8 cellular contexts compared by ENCODE assay signal in the genomic region with DNA sequence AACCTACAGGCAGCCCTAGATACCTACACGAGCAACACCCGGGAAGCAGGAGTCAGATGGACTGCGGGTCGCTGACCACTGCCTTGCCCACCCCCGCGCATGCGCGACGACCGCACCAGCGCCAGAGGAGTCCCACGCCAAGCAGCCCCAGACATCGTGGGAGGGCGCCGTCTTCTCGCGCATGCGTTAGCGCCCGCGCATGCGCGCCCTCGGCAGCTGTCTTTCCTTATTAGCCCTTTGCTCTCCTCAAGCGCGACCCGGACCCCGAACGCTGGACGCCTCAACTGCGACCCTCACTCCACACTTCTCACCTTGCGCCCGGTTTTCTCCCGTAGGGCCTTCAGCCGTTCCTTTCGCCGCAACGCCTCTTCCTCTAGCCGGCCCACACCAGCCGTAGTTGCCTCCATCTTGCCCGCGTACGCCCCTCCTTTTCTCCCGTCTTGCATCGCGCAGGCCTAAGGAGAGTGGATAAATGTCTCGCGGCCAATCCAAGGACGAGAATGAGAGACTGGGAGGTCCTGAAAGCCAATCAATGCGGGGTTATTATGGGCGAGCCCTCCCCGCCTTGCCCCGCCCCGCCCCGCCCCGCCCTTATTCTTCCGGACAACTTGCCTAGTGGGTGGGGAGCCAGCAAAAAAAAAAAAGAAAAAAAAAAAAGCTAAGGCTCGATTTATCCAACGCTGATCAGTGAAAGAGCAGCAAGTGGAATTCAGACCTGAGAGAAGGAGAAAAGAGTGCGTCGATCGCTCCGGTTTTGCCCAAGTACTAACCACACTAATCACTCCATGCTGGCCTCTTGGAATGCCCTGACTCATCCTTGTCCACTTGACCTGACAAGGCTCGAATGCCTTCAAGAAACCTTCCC. TPM values are rescaled to one million over a fixed set of nuclear protein-coding genes. Genes with fewer than 3 reads are reported as not detected.
DNase-seq lines count a peak whose midpoint lies in the region; ATAC-seq, FAIRE-seq and TF ChIP-seq lines count a peak whose summit lies in the region.

A gene (minus strand): TSS at position 420 of the 865 bp plus-strand sequence. CDS start 13 bp downstream, at position 407.

- H3K27me3 ChIP-seq in A673 (replicated peaks; ENCODE audit: insufficient read depth, low read depth, low read length, poor library complexity) (no peaks in the 10 kb centered on the region), bronchial epithelial cell (ENCODE audit: control insufficient read depth, insufficient read depth, low read length) (no peaks in the 10 kb centered on the region), smooth muscle cell (ENCODE audit: low read depth) (no peaks in the 10 kb centered on the region)

- no TSS peak for BruUV-seq in A673 (replicated peaks; lab: Mats Ljungman, UMichigan)

- POLR2A ChIA-PET in A673 (lab: Charles Lee; ENCODE audit: low non-redundant PET) = interaction anchor here (0.5 to 0.7 kb wide), 9 partner anchors 8 to 502 kb away, joined by 3 to 11 read pairs (median 6); no protein-coding TSS in a partner anchor

- intact Hi-C loops in A673 (cut with micrococcal nuclease; ENCODE audit: unreplicated experiment) = no loop called here

- CTCF ChIA-PET in A673 (lab: Charles Lee) = interaction anchor here (0.7 kb wide), 1 partner anchor 91 kb away, joined by 5 read pairs; no protein-coding TSS in a partner anchor

- TF ChIP-seq CTCF in A673 (conservative IDR thresholded peaks at IDR 0.05; ENCODE audit: low read depth, low read length) (no peak), WI38 (IDR thresholded peaks at IDR 0.05; ENCODE audit: low read depth, low read length) (no peak), bronchial epithelial cell (IDR thresholded peaks at IDR 0.05; ENCODE audit: insufficient read depth, low read length, severe bottlenecking) (no peak), smooth muscle cell (IDR thresholded peaks at IDR 0.05; ENCODE audit: borderline replicate concordance, insufficient read depth, poor library complexity, severe bottlenecking) (no peak)

- peaks cover 40% of the 10 kb centered on the region for H4K20me1 ChIP-seq in smooth muscle cell (ENCODE audit: low read depth)

- H3K4me3 ChIP-seq in A673 (ENCODE audit: low read depth, low read length, poor library complexity, severe bottlenecking) (peak within 1 kb of the TSS; percentile 79), WI38 (ENCODE audit: low read depth, low read length) (peak within 1 kb of the TSS; percentile 93), bronchial epithelial cell (ENCODE audit: low read depth, low read length) (peak within 1 kb of the TSS; percentile 56), smooth muscle cell (peak within 1 kb of the TSS; percentile 95)

- 1% methylated on average over 64 of the region's 64 CpGs for WGBS in smooth muscle cell (ENCODE audit: low lambda C conversion rate)

- H3K4me2 ChIP-seq in smooth muscle cell = peak within 1 kb of the TSS; percentile 84

- H3K36me3 ChIP-seq in A673 (ENCODE audit: insufficient read depth, low read length, poor library complexity, severe bottlenecking) (no peaks in the 10 kb centered on the region), bronchial epithelial cell (ENCODE audit: control insufficient read depth, insufficient read depth, low read length) (peaks cover 5% of the 10 kb centered on the region), smooth muscle cell (ENCODE audit: low read depth) (no peaks in the 10 kb centered on the region)

- H3K27ac ChIP-seq in A673 (ENCODE audit: low read depth, low read length, poor library complexity, severe bottlenecking) (peak within 1 kb of the TSS; percentile 89), smooth muscle cell (ENCODE audit: low read depth) (peak within 1 kb of the TSS; percentile 96)

- ATAC-seq in GM18870 (IDR thresholded peaks at IDR 0.05; ENCODE audit: unreplicated experiment) (peak; percentile 63), HG03135 (IDR thresholded peaks at IDR 0.05; ENCODE audit: unreplicated experiment) (peak; percentile 62)

- H2AFZ ChIP-seq in smooth muscle cell (ENCODE audit: low read depth) = peak within 1 kb of the TSS; percentile 86

- H3K9ac ChIP-seq in smooth muscle cell (ENCODE audit: low read depth) = peak within 1 kb of the TSS; percentile 97

- no peaks in the 10 kb centered on the region for H3K9me3 ChIP-seq in A673 (ENCODE audit: low read depth, low read length, poor library complexity, severe bottlenecking)
- H3K9me3 ChIP-seq in smooth muscle cell (replicated peaks; ENCODE audit: low read depth) = no peaks in the 10 kb centered on the region

- peaks cover 2% of the 10 kb centered on the region for H3F3A ChIP-seq in smooth muscle cell (ENCODE audit: low read depth)

- peak; percentile 95 for DNase-seq in A673 (ENCODE audit: low spot score)
- DNase-seq in NCI-H2227 (lab: John Stamatoyannopoulos, UW; ENCODE audit: unreplicated experiment) = peak; percentile 94
- DNase-seq in bronchial epithelial cell (ENCODE audit: low read depth) = peak; percentile 98
- DNase-seq in iPS-NIHi7 (ENCODE audit: extremely low spot score) = peak; percentile 99
- peak; percentile 98 for DNase-seq in smooth muscle cell (lab: John Stamatoyannopoulos, UW; ENCODE audit: unreplicated experiment)

- H3K79me2 ChIP-seq in smooth muscle cell (ENCODE audit: low read depth) = peaks cover 39% of the 10 kb centered on the region

- H3K4me1 ChIP-seq in A673 (ENCODE audit: insufficient read depth, low read length, poor library complexity, severe bottlenecking) = no peaks in the 10 kb centered on the region
- peaks cover 9% of the 10 kb centered on the region for H3K4me1 ChIP-seq in smooth muscle cell (ENCODE audit: low read depth)

- FAIRE-seq in bronchial epithelial cell (lab: Jason Lieb, UNC) = no peak

RNA-seq across cellular contexts. Expression of the gene that starts here (rescaled TPM):
- total RNA-seq in A673 (2021) = 28.2 and 31.3 TPM in 2 replicates
- 39.2 and 41.9 TPM in 2 replicates for total RNA-seq in bronchial epithelial cell
- 12.5 and 23.9 TPM in 2 replicates for total RNA-seq in smooth muscle cell
- polyA plus RNA-seq in smooth muscle cell = 52.4 and 69.0 TPM in 2 replicates

Comparison
In these comparisons a context has a peak if more than half of its experiments do, and no peak if none do; other contexts are left out.
1. Peak in every context shown above with its lines: DNase-seq, ATAC-seq, H3K4me3 ChIP-seq and H3K27ac ChIP-seq.